In genomic region chr10:20966426-20966825, GRCh38 we compare ENCODE assay signal across 9 cellular contexts.
"Had no signal": no experiment of that assay in that cellular context is flagged by ENCODE, and none has a peak within 500 bp of the region (broad histone marks: within the 10 kb centered on the region; RNA-seq: fewer than 3 reads in every experiment).

No MANE protein-coding gene starts in this region.

- H3K4me3 Mint-ChIP-seq: GM23338, HFFc6, IgD-negative memory B cell had no signal

- H3K27ac Mint-ChIP-seq: GM23338, HFFc6 had no signal

- H3K36me3 ChIP-seq: HAP-1 had no signal

- H3K27ac ChIP-seq: HL-60 had no signal

- H3K9me3 Mint-ChIP-seq: GM23338 had no signal

- H3K9me3 ChIP-seq: HAP-1 had no signal

- ATAC-seq: GM23338, HCT116, HepG2 had no signal

- H3K4me3 ChIP-seq: GM23338, HAP-1 had no signal

- H3K4me1 ChIP-seq: HAP-1 had no signal

- DNase-seq: H7, HFFc6, KBM-7 had no signal
